Comparison of ENCODE assay signal across 24 cellular contexts in genomic region chr2:205990104-205990503, GRCh38.
DNase-seq lines count a peak whose midpoint lies in the region; ATAC-seq, FAIRE-seq and TF ChIP-seq lines count a peak whose summit lies in the region.
"Had no signal": no experiment of that assay in that cellular context is flagged by ENCODE, and none has a peak within 500 bp of the region (broad histone marks: within the 10 kb centered on the region; RNA-seq: fewer than 3 reads in every experiment).

No MANE protein-coding gene starts in this region.

- no peaks in the 10 kb centered on the region for H3K79me2 ChIP-seq in HepG2 (ENCODE audit: insufficient read depth, low read length)

- TF ChIP-seq POLR2A in HepG2 (IDR thresholded peaks at IDR 0.05; ENCODE audit: insufficient read depth in 1 of 2, low read depth in 2 of 2, low read length in 2 of 2) (no peak), upper lobe of left lung (IDR thresholded peaks at IDR 0.05) (no peak)

- ATAC-seq in stimulated activated naive CD8-positive, alpha-beta T cell treated with anti-CD3 and anti-CD28 coated beads, Interleukin-15, Interleukin-2, amounts not matched to agents 100 U/mL and 50 U/mL, for 24 hours: no peak
- ATAC-seq in WTC11 (no peak), HepG2 (peak; percentile 12; the same call in 2 of the 3 replicates), upper lobe of left lung (ENCODE audit: low FRiP score in 2 of 2) (no peak)
- ATAC-seq: GM12878 had no signal

- H3K4me1 ChIP-seq in HepG2 (ENCODE audit: insufficient read depth, low read length): peaks cover 38% of the 10 kb centered on the region
- no peaks in the 10 kb centered on the region for H3K4me1 ChIP-seq in tibial artery
- no peaks in the 10 kb centered on the region for H3K4me1 ChIP-seq in upper lobe of left lung
- H3K4me1 ChIP-seq: HAP-1 had no signal

- H3K4me3 ChIP-seq in HepG2 (replicated peaks in 1 of 3; ENCODE audit: insufficient read depth in 1 of 3, low read depth in 2 of 3, low read length in 3 of 3): no peak overlapping the region
- H3K4me3 ChIP-seq in tibial artery: no peak overlapping the region
- no peak overlapping the region for H3K4me3 ChIP-seq in upper lobe of left lung
- H3K4me3 ChIP-seq: GM12878, HAP-1 had no signal

- POLR2A ChIA-PET in WTC11 (lab: Charles Lee): no interaction called here
- POLR2A ChIA-PET in HepG2 (lab: Yijun Ruan, JAX): no interaction called here

- H2AFZ ChIP-seq in HepG2 (ENCODE audit: low read length): no peak overlapping the region

- H3K36me3 Mint-ChIP-seq in stimulated activated naive CD8-positive, alpha-beta T cell treated with anti-CD3 and anti-CD28 coated beads, Interleukin-15, Interleukin-2, amounts not matched to agents 100 ng/mL and 50 ng/mL, for 24 hours (ENCODE audit: low read depth): peaks cover 25% of the 10 kb centered on the region
- H3K36me3 Mint-ChIP-seq in WTC11: peaks cover 7% of the 10 kb centered on the region

- in situ Hi-C loops in HepG2 (cut with HindIII; ENCODE audit: extremely low pct_ligation_motif_present, low pct_unique_long_range_greater_than_20kb): no loop called here

- no peak for TF ChIP-seq EP300 in HepG2 (IDR thresholded peaks at IDR 0.05; ENCODE audit: low read depth in 2 of 2, low read length in 2 of 2)
- no peak for TF ChIP-seq EP300 in HepG2 (CRISPR knock-in tag; IDR thresholded peaks at IDR 0.05; ENCODE audit: borderline replicate concordance)
- TF ChIP-seq EP300 in upper lobe of left lung (IDR thresholded peaks at IDR 0.05): no peak

- H3K4me1 Mint-ChIP-seq in stimulated activated naive CD8-positive, alpha-beta T cell treated with anti-CD3 and anti-CD28 coated beads, Interleukin-15, Interleukin-2, amounts not matched to agents 100 ng/mL and 50 ng/mL, for 24 hours (ENCODE audit: low read depth): no peaks in the 10 kb centered on the region
- peaks cover 6% of the 10 kb centered on the region for H3K4me1 Mint-ChIP-seq in WTC11

- H3K27ac ChIP-seq in HepG2 (ENCODE audit: extremely low read length, insufficient read depth, low read length): no peak overlapping the region
- peak overlapping the region; percentile 69 for H3K27ac ChIP-seq in temporal lobe (ENCODE audit: low read depth, low read length)
- no peak overlapping the region for H3K27ac ChIP-seq in tibial artery
- no peak overlapping the region for H3K27ac ChIP-seq in upper lobe of left lung
- H3K27ac ChIP-seq: HL-60, RWPE1 had no signal

- BruUV-seq in HepG2 (replicated peaks; lab: Mats Ljungman, UMichigan): no TSS peak

- H4K20me1 ChIP-seq in HepG2 (ENCODE audit: insufficient read depth, low read length): no peaks in the 10 kb centered on the region

- H3K36me3 ChIP-seq in HepG2 (replicated peaks in 1 of 2; ENCODE audit: control insufficient read depth in 1 of 2, insufficient read depth in 2 of 2, low read length in 2 of 2): peaks cover 0 to 4% of the 10 kb centered on the region in 2 experiments; a peak in 1 of 5 replicates
- peaks cover 10 to 24% (median 18%) of the 10 kb centered on the region in 3 donors for H3K36me3 ChIP-seq in tibial artery
- H3K36me3 ChIP-seq in upper lobe of left lung: peaks cover 0 to 20% (median 0%) of the 10 kb centered on the region in 4 donors
- H3K36me3 ChIP-seq: BE2C, HAP-1 had no signal

- CTCF ChIA-PET in WTC11 (lab: Charles Lee) (no interaction called here), HepG2 (lab: Yijun Ruan, JAX; ENCODE audit: low intra/inter-chr PET ratio, low total read pairs) (no interaction called here)

- H3K9me3 Mint-ChIP-seq in stimulated activated naive CD8-positive, alpha-beta T cell treated with anti-CD3 and anti-CD28 coated beads, Interleukin-15, Interleukin-2, amounts not matched to agents 100 ng/mL and 50 ng/mL, for 24 hours: no peaks in the 10 kb centered on the region
- no peaks in the 10 kb centered on the region for H3K9me3 Mint-ChIP-seq in WTC11

- H3K9me3 ChIP-seq in HepG2 (ENCODE audit: low read length): no peaks in the 10 kb centered on the region
- no peaks in the 10 kb centered on the region for H3K9me3 ChIP-seq in tibial artery
- no peaks in the 10 kb centered on the region for H3K9me3 ChIP-seq in upper lobe of left lung
- H3K9me3 ChIP-seq: BE2C, HAP-1 had no signal

- intact Hi-C loops in HepG2 (cut with micrococcal nuclease; ENCODE audit: unreplicated experiment) (no loop called here), tibial artery (cut with DNase I; ENCODE audit: low total_unique reads) (no loop called here)

- TF ChIP-seq CTCF in WTC11 (IDR thresholded peaks at IDR 0.05) (no peak), HepG2 (CRISPR knock-in tag; IDR thresholded peaks at IDR 0.05) (no peak), tibial artery (IDR thresholded peaks at IDR 0.05) (no peak), upper lobe of left lung (IDR thresholded peaks at IDR 0.05) (no peak)

- H3K4me2 ChIP-seq in HepG2 (ENCODE audit: low read depth, low read length): no peak overlapping the region

- no peak overlapping the region for H3K4me3 Mint-ChIP-seq in stimulated activated naive CD8-positive, alpha-beta T cell treated with anti-CD3 and anti-CD28 coated beads, Interleukin-15, Interleukin-2, amounts not matched to agents 100 ng/mL and 50 ng/mL, for 24 hours
- no peak overlapping the region for H3K4me3 Mint-ChIP-seq in WTC11

- peak overlapping the region; percentile 27 for H3K27ac Mint-ChIP-seq in stimulated activated naive CD8-positive, alpha-beta T cell treated with anti-CD3 and anti-CD28 coated beads, Interleukin-15, Interleukin-2, amounts not matched to agents 100 ng/mL and 50 ng/mL, for 24 hours
- 0 out of 2 replicates have a peak overlapping the region, but pooled peaks have one; percentile 25 for H3K27ac Mint-ChIP-seq in WTC11

- no peak for TF ChIP-seq RAD21 in HepG2 (CRISPR knock-in tag; IDR thresholded peaks at IDR 0.05)

- FAIRE-seq in HepG2 (lab: Jason Lieb, UNC): no peak
- FAIRE-seq: GM12878 had no signal

- WGBS in HepG2 (ENCODE audit: low lambda C conversion rate): 93% methylated on average over 2 of the region's 2 CpGs
- 93 to 94% methylated on average over 2 of the region's 2 CpGs for WGBS in upper lobe of left lung, 2 donors

- H3K27me3 Mint-ChIP-seq in stimulated activated naive CD8-positive, alpha-beta T cell treated with anti-CD3 and anti-CD28 coated beads, Interleukin-15, Interleukin-2, amounts not matched to agents 100 ng/mL and 50 ng/mL, for 24 hours: no peaks in the 10 kb centered on the region
- H3K27me3 Mint-ChIP-seq in WTC11 (ENCODE audit: low read depth): no peaks in the 10 kb centered on the region

- no peaks in the 10 kb centered on the region for H3K27me3 ChIP-seq in HepG2 (ENCODE audit: control insufficient read depth in 1 of 2, insufficient read depth in 2 of 2, low read length in 2 of 2)
- H3K27me3 ChIP-seq in tibial artery: no peaks in the 10 kb centered on the region
- H3K27me3 ChIP-seq in upper lobe of left lung: no peaks in the 10 kb centered on the region
- H3K27me3 ChIP-seq: BE2C had no signal

- DNase-seq in stimulated activated naive CD8-positive, alpha-beta T cell treated with anti-CD3 and anti-CD28 coated beads, Interleukin-15, Interleukin-2, amounts not matched to agents 100 U/mL and 50 U/mL, for 24 hours: no peak
- DNase-seq in WTC11 (ENCODE audit: low spot score) (no peak), HepG2 (ENCODE audit: low spot score) (no peak), tibial artery (no peak), hepatic stellate cell (ENCODE audit: low spot score) (no peak), upper lobe of left lung (no peak)
- DNase-seq: BE2C; COR-L47; DMS79; KG1; NCI-H1092; NCI-H1436; NCI-H187 treated with DMSO at 0.1 percent for 48 hours; NCI-H2227 treated with DMSO at 0.1 percent for 48 hours; NCI-H510A; NCI-H748 treated with DMSO at 0.1 percent for 48 hours; NK-92 treated with Interleukin-12 subunit alpha and Interleukin-12 subunit beta, amount 100 ng/mL, for 24 hours; SIG-M5 had no signal

- no peak overlapping the region for H3K9ac ChIP-seq in HepG2 (ENCODE audit: insufficient read depth, low read depth, low read length)

TF ChIP-seq in WTC11, 78 proteins besides CTCF, POLR2A, EP300 and RAD21 (continues in another document):
- TF ChIP-seq SMAD4 (CRISPR knock-in tag; IDR thresholded peaks at IDR 0.05) (no peak), FOXP1 (CRISPR knock-in tag; IDR thresholded peaks at IDR 0.05; ENCODE audit: borderline replicate concordance) (no peak), MYBL2 (CRISPR knock-in tag; IDR thresholded peaks at IDR 0.05) (no peak), ZNF512 (CRISPR knock-in tag; IDR thresholded peaks at IDR 0.05; ENCODE audit: borderline replicate concordance) (no peak), ZNF416 (CRISPR knock-in tag; IDR thresholded peaks at IDR 0.05) (no peak), NFYB (CRISPR knock-in tag; conservative IDR thresholded peaks at IDR 0.05; ENCODE audit: low read depth) (no peak)

TF ChIP-seq in HepG2, 621 proteins besides CTCF, POLR2A, EP300 and RAD21 (continues in another document):
- TF ChIP-seq ZZZ3 (CRISPR knock-in tag; IDR thresholded peaks at IDR 0.05; ENCODE audit: borderline replicate concordance) (no peak), RAD51 (IDR thresholded peaks at IDR 0.05; ENCODE audit: borderline replicate concordance) (no peak), SIX1 (CRISPR knock-in tag; IDR thresholded peaks at IDR 0.05; ENCODE audit: borderline replicate concordance) (no peak), ZNF354B (CRISPR knock-in tag; IDR thresholded peaks at IDR 0.05) (peak; percentile 46; the same call in 1 of the 2 replicates), NFATC3 (CRISPR knock-in tag; IDR thresholded peaks at IDR 0.05) (no peak), POLR2AphosphoS5 (IDR thresholded peaks at IDR 0.05; ENCODE audit: low read depth, low read length) (no peak), ZNF788 (CRISPR knock-in tag; IDR thresholded peaks at IDR 0.05; ENCODE audit: borderline replicate concordance) (no peak), ZNF704 (CRISPR knock-in tag; IDR thresholded peaks at IDR 0.05; ENCODE audit: borderline replicate concordance) (no peak), ZKSCAN8 (CRISPR knock-in tag; IDR thresholded peaks at IDR 0.05; ENCODE audit: borderline replicate concordance) (no peak), ZNF350 (CRISPR knock-in tag; IDR thresholded peaks at IDR 0.05; ENCODE audit: borderline replicate concordance, low read depth) (no peak), ZNF451 (CRISPR knock-in tag; IDR thresholded peaks at IDR 0.05) (no peak), ZNF33A (CRISPR knock-in tag; IDR thresholded peaks at IDR 0.05; ENCODE audit: borderline replicate concordance) (no peak), ZFP41 (CRISPR knock-in tag; IDR thresholded peaks at IDR 0.05; ENCODE audit: borderline replicate concordance) (no peak), REPIN1 (CRISPR knock-in tag; IDR thresholded peaks at IDR 0.05; ENCODE audit: borderline replicate concordance, low read depth) (0 out of 2 replicates have a peak, but pooled peaks have one; percentile 3)
